In the genomic region with DNA sequence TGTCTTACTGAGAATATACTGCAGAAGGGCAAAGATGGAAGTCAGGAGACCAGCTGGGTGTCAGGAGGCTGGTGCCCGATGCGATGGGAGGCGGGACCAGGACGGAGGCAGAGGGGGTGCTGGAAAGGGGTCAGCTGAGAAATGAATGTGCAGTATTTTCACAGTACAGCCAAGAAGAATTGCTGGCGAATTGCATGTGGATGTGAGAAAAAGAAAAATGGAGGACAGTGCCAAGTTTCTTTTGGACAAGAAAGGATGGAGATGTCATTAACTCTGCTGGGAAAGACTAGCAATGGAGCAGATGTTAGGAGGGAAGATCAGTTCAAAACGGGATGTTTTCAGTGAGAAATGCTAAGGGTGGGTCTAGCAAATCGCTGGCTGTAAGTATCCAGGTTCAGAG, we compare ENCODE assay signal across 15 cellular contexts. TPM values are rescaled to one million over a fixed set of nuclear protein-coding genes. Genes with fewer than 3 reads are reported as not detected.
A peak's percentile ranks its signal among the peaks of the same experiment; 100 is the strongest.
DNase-seq lines count a peak whose midpoint lies in the region; ATAC-seq and TF ChIP-seq lines count a peak whose summit lies in the region.
"Had no signal": no experiment of that assay in that cellular context is flagged by ENCODE, and none has a peak within 500 bp of the region (broad histone marks: within the 10 kb centered on the region; RNA-seq: fewer than 3 reads in every experiment).

No MANE protein-coding gene starts in this region.

- no peaks in the 10 kb centered on the region for H3K27me3 Mint-ChIP-seq in memory B cell
- H3K27me3 Mint-ChIP-seq in effector memory CD8-positive, alpha-beta T cell, result no peaks in the 10 kb centered on the region

- H3K4me1 ChIP-seq in right atrium auricular region, result no peaks in the 10 kb centered on the region
- H3K4me1 ChIP-seq: A549 had no signal

- H3K4me3 Mint-ChIP-seq in memory B cell, result no peak overlapping the region
- no peak overlapping the region for H3K4me3 Mint-ChIP-seq in effector memory CD8-positive, alpha-beta T cell
- H3K4me3 Mint-ChIP-seq: GM23338 had no signal

- peaks cover 11% of the 10 kb centered on the region for H3K36me3 Mint-ChIP-seq in memory B cell
- no peaks in the 10 kb centered on the region for H3K36me3 Mint-ChIP-seq in effector memory CD8-positive, alpha-beta T cell (ENCODE audit: insufficient read depth)

- H3K9me3 ChIP-seq in right atrium auricular region, result no peaks in the 10 kb centered on the region
- H3K9me3 ChIP-seq: A549 had no signal

- H3K27me3 ChIP-seq in right atrium auricular region, result no peaks in the 10 kb centered on the region

- ATAC-seq in Right ventricle myocardium inferior (peak; percentile 81), memory B cell (ENCODE audit: low read depth) (no peak), GM21723 (IDR thresholded peaks at IDR 0.05; ENCODE audit: unreplicated experiment) (no peak)
- no peak for ATAC-seq in effector memory CD8-positive, alpha-beta T cell (replicated peaks)
- ATAC-seq: A549, GM23338 had no signal

- H3K36me3 ChIP-seq in right atrium auricular region, result no peaks in the 10 kb centered on the region

- no peaks in the 10 kb centered on the region for H3K9me3 Mint-ChIP-seq in memory B cell
- H3K9me3 Mint-ChIP-seq in effector memory CD8-positive, alpha-beta T cell, result no peaks in the 10 kb centered on the region
- H3K9me3 Mint-ChIP-seq: GM23338 had no signal

- H3K27ac ChIP-seq in right atrium auricular region (peak overlapping the region in 1 of 2 donors; percentile 4), temporal lobe (ENCODE audit: low read depth, low read length) (peak overlapping the region; percentile 45)
- H3K27ac ChIP-seq: A549 had no signal

- H3K4me1 Mint-ChIP-seq in memory B cell, result peaks cover 12% of the 10 kb centered on the region
- H3K4me1 Mint-ChIP-seq in effector memory CD8-positive, alpha-beta T cell (ENCODE audit: low read depth in 2 of 2), result peaks cover 6 to 11% of the 10 kb centered on the region in 2 donors

- intact Hi-C loops in Right ventricle myocardium inferior (cut with DNase I), result no loop called here

- TF ChIP-seq CTCF in right atrium auricular region (IDR thresholded peaks at IDR 0.05), result no peak

- DNase-seq in Right ventricle myocardium inferior (ENCODE audit: missing footprints) (no peak), right atrium auricular region (ENCODE audit: low spot score) (no peak), foreskin melanocyte (peak; percentile 49), memory B cell (ENCODE audit: low spot score in 2 of 2) (no peak), SW 1271 (lab: John Stamatoyannopoulos, UW) (no peak)
- DNase-seq in effector memory CD8-positive, alpha-beta T cell, result no peak
- DNase-seq: C1 segment of cervical spinal cord, DND-41, KG1, NCI-H1436 treated with DMSO at 0.1 percent for 48 hours, NCI-H2081 had no signal

- peak overlapping the region; percentile 4 for H3K27ac Mint-ChIP-seq in memory B cell
- H3K27ac Mint-ChIP-seq in effector memory CD8-positive, alpha-beta T cell, result no peak overlapping the region
- H3K27ac Mint-ChIP-seq: GM23338 had no signal

- H3K4me3 ChIP-seq in right atrium auricular region, result peak overlapping the region in 1 of 2 donors; percentile 13
- H3K4me3 ChIP-seq: A549, GM23338 had no signal

RNA-seq across cellular contexts. Expression of a gene that starts 7.0 kb away (rescaled TPM):
- total RNA-seq in Right ventricle myocardium inferior, result 19.8 TPM
- 10 to 100 TPM; 26.5 to 27.9 TPM for total RNA-seq in right atrium auricular region
- 13.3 TPM for total RNA-seq in temporal lobe

RNA-seq across cellular contexts. Expression of a gene that starts 48.3 kb away (rescaled TPM):
- total RNA-seq in Right ventricle myocardium inferior (5.8 TPM), right atrium auricular region (1 to 10 TPM; 5.1 to 5.7 TPM), temporal lobe (20.2 TPM)
